8 cellular contexts compared by ENCODE assay signal in genomic region chr10:70815504-70816219, GRCh38.
DNase-seq lines count a peak whose midpoint lies in the region; ATAC-seq lines count a peak whose summit lies in the region.

SGPL1 (plus strand) TSS chr10:70815948; CDS start chr10:70816854, 906 bp downstream.

- H3K27me3 ChIP-seq in layer of hippocampus (ENCODE audit: control insufficient read depth, insufficient read depth, low read length): no peaks in the 10 kb centered on the region

- in situ Hi-C loops in ACHN (cut with HindIII; ENCODE audit: low pct_ligation_motif_present, low pct_unique_long_range_greater_than_20kb, low sequenced_read_pairs): no loop called here

- H3K27ac ChIP-seq in cingulate gyrus (ENCODE audit: low read depth, low read length) (peak within 1 kb of the TSS; percentile 58), layer of hippocampus (ENCODE audit: low read depth, low read length) (peak within 1 kb of the TSS; percentile 72)

- ATAC-seq in GM18517 (IDR thresholded peaks at IDR 0.05; ENCODE audit: unreplicated experiment) (peak; percentile 79), HG03039 (IDR thresholded peaks at IDR 0.05; ENCODE audit: unreplicated experiment) (peak; percentile 80)

- DNase-seq in ACHN (peak; percentile 89), NCI-H2196 treated with DMSO at 0.1 percent for 48 hours (lab: John Stamatoyannopoulos, UW; ENCODE audit: unreplicated experiment) (peak; percentile 21)
- peak; percentile 81 to 85 for DNase-seq in activated CD4-positive, alpha-beta T cell treated with anti-CD3 and anti-CD28 coated beads for 4 hours
- peak; percentile 75 to 84 (median 77) for DNase-seq in stimulated activated CD4-positive, alpha-beta T cell treated with anti-CD3 and anti-CD28 coated beads, Interleukin-1b, Interleukin-23, amount 100 ng/mL, for 24 hours (ENCODE audit: low read depth in 4 of 4, low spot score in 1 of 4)

Comparison
In these comparisons a context has a peak if more than half of its experiments do, and no peak if none do; other contexts are left out.
1. Peak in every context shown above with its lines: DNase-seq, ATAC-seq and H3K27ac ChIP-seq.
2. DNase-seq: peak in every context shown above with its lines; median percentile 89 in ACHN; 83 in activated CD4-positive, alpha-beta T cell treated with anti-CD3 and anti-CD28 coated beads for 4 hours; 77 in stimulated activated CD4-positive, alpha-beta T cell treated with anti-CD3 and anti-CD28 coated beads, Interleukin-1b, Interleukin-23, amount 100 ng/mL, for 24 hours; 21 in NCI-H2196 treated with DMSO at 0.1 percent for 48 hours.